In the genomic region with DNA sequence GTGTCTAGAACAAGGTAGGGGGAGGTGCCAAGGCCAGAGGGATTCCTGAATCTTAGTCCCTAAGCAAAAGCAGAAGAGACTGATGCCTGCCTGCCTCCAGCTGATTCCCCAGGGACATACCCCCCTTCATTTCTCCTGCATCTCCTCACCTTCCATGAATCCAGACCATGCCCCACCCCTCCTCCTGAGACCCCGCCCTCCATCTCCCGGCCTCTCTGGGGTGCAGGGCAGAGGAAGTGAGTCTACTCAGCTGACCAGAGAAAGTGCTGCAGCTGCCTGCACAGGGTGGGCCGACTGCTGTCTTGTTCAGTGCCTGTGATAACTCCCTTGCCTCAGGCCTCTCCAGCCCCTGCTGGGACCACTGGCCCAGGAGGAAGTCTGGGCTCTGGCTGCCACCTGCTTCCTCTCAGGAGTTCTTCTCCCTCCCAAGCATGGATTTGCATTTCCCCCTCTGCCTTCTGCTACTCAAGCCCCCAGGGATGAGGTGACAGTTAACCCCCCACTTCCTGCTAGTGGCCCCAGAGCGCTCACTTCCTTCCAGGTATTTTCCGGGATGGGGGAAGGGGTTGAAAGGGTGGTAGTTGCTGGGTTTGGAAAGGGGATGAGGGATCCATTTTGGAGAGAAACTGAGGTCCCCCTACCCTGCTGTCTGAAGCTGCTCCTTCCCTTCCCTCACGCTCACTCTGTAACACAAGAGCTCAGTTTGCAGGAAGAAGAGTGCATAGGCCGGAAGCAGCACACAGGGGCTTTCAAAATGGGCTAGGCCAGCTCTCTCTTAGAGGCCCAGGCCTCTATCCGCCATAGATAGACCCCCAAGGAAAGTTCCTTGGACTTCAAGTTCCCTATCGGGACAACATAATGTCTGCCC, we compare ENCODE assay signal across 8 cellular contexts. TPM values are rescaled to one million over a fixed set of nuclear protein-coding genes. Genes with fewer than 3 reads are reported as not detected.
DNase-seq lines count a peak whose midpoint lies in the region; ATAC-seq, FAIRE-seq and TF ChIP-seq lines count a peak whose summit lies in the region.

No MANE protein-coding gene starts in this region.

- H3K27me3 ChIP-seq in SU-DHL-6 (ENCODE audit: low read length) (no peaks in the 10 kb centered on the region), colonic mucosa (no peaks in the 10 kb centered on the region), thoracic aorta (replicated peaks; ENCODE audit: insufficient read depth) (no peaks in the 10 kb centered on the region)

- H3K9me2 ChIP-seq in SU-DHL-6 (replicated peaks; ENCODE audit: insufficient read depth, low read length), result no peaks in the 10 kb centered on the region

- H3K4me1 ChIP-seq in colonic mucosa (no peaks in the 10 kb centered on the region), mesodermal cell (ENCODE audit: control insufficient read depth, insufficient read depth, low read length, poor library complexity, severe bottlenecking) (peaks cover 55% of the 10 kb centered on the region), thoracic aorta (ENCODE audit: control insufficient read depth in 1 of 2, low read depth in 2 of 2) (peaks cover 7 to 19% of the 10 kb centered on the region in 2 donors)

- POLR2A ChIA-PET in HEK293T (lab: Yijun Ruan, JAX), result interaction anchor here (2.3 to 4.1 kb wide), 2 partner anchors 13 kb away, joined by 22 to 25 read pairs; a partner anchor contains a TSS

- ATAC-seq in HG03280 (IDR thresholded peaks at IDR 0.05; ENCODE audit: unreplicated experiment), result peak; percentile 31
- ATAC-seq in thoracic aorta (ENCODE audit: insufficient number of reproducible peaks, low FRiP score, low read depth), result no peak
- ATAC-seq in GM19324 (IDR thresholded peaks at IDR 0.05; ENCODE audit: low FRiP score, unreplicated experiment), result no peak

- H3K36me3 ChIP-seq in SU-DHL-6 (ENCODE audit: low read length), result no peaks in the 10 kb centered on the region
- H3K36me3 ChIP-seq in colonic mucosa, result no peaks in the 10 kb centered on the region
- H3K36me3 ChIP-seq in mesodermal cell (ENCODE audit: control insufficient read depth, insufficient read depth, low read length), result peaks cover 8% of the 10 kb centered on the region
- H3K36me3 ChIP-seq in thoracic aorta, result no peaks in the 10 kb centered on the region

- peaks cover 40% of the 10 kb centered on the region for H3K79me2 ChIP-seq in SU-DHL-6 (ENCODE audit: insufficient read depth, low read length)

- H3F3A ChIP-seq in SU-DHL-6 (ENCODE audit: insufficient read depth), result peaks cover 87% of the 10 kb centered on the region

- H4K20me1 ChIP-seq in SU-DHL-6 (ENCODE audit: low read depth, low read length), result no peaks in the 10 kb centered on the region

- H3K9me3 ChIP-seq in SU-DHL-6 (ENCODE audit: insufficient read depth, low read length), result no peaks in the 10 kb centered on the region
- H3K9me3 ChIP-seq in colonic mucosa, result no peaks in the 10 kb centered on the region
- no peaks in the 10 kb centered on the region for H3K9me3 ChIP-seq in mesodermal cell (ENCODE audit: control insufficient read depth, low read length)
- H3K9me3 ChIP-seq in thoracic aorta, result no peaks in the 10 kb centered on the region

- TF ChIP-seq POLR2A in GM12891 (IDR thresholded peaks at IDR 0.05; ENCODE audit: low read depth, low read length), result peak; percentile 97

- H3K4me2 ChIP-seq in SU-DHL-6 (ENCODE audit: low read depth, low read length, poor library complexity, severe bottlenecking), result peak overlapping the region; percentile 99

- DNase-seq in GM12891 (ENCODE audit: insufficient read length, low spot score), result no peak
- peak; percentile 67 for DNase-seq in colonic mucosa
- DNase-seq in thoracic aorta (ENCODE audit: low spot score), result no peak
- no peak for DNase-seq in HEK293T (ENCODE audit: extremely low spot score)

- CTCF ChIA-PET in HEK293T (lab: Yijun Ruan, JAX), result interaction anchor here (1.0 kb wide), 1 partner anchor 22 kb away, joined by 3 read pairs; no protein-coding TSS in a partner anchor

- peak overlapping the region; percentile 41 for H3K4me3 ChIP-seq in SU-DHL-6 (ENCODE audit: insufficient read depth, low read length, poor library complexity, severe bottlenecking)
- peak overlapping the region; percentile 17 for H3K4me3 ChIP-seq in colonic mucosa
- H3K4me3 ChIP-seq in mesodermal cell (ENCODE audit: extremely low read depth, insufficient read depth, low read length, poor library complexity, severe bottlenecking), result peak overlapping the region; percentile 8
- peak overlapping the region; percentile 9 for H3K4me3 ChIP-seq in thoracic aorta

- 51 to 56% methylated on average over 4 to 6 of the region's 9 CpGs for WGBS in mesodermal cell (ENCODE audit: insufficient coverage in 2 of 2), 2 experiments

- peak overlapping the region; percentile 100 for H3K9ac ChIP-seq in SU-DHL-6 (ENCODE audit: low read length)
- peak overlapping the region; percentile 32 to 46 for H3K9ac ChIP-seq in colonic mucosa (ENCODE audit: low read depth in 2 of 2, low read length in 2 of 2)

- intact Hi-C loops in colonic mucosa (cut with DNase I), result no loop called here

- H3K27ac ChIP-seq in SU-DHL-6 (ENCODE audit: low read depth, low read length), result peak overlapping the region; percentile 97
- H3K27ac ChIP-seq in colonic mucosa, result peak overlapping the region; percentile 88
- peak overlapping the region; percentile 85 for H3K27ac ChIP-seq in mesodermal cell (ENCODE audit: low read depth, low read length, severe bottlenecking)
- H3K27ac ChIP-seq in thoracic aorta, result peak overlapping the region in 1 of 2 donors; percentile 50

- peak; percentile 65 for FAIRE-seq in GM12891 (lab: Jason Lieb, UNC)

- H2AFZ ChIP-seq in SU-DHL-6 (ENCODE audit: low read depth, low read length, severe bottlenecking), result no peak overlapping the region

- TF ChIP-seq CTCF in SU-DHL-6 (IDR thresholded peaks at IDR 0.05; ENCODE audit: insufficient read depth, low read length, poor library complexity, severe bottlenecking), result no peak
- no peak for TF ChIP-seq CTCF in colonic mucosa (IDR thresholded peaks at IDR 0.05)
- no peak for TF ChIP-seq CTCF in thoracic aorta (IDR thresholded peaks at IDR 0.05)

TF ChIP-seq in GM12891, 5 proteins besides CTCF, POLR2A, EP300 and RAD21:
- TF ChIP-seq PAX5 (IDR thresholded peaks at IDR 0.05; ENCODE audit: insufficient read depth, low read length, severe bottlenecking), result no peak
- TF ChIP-seq TAF1 (IDR thresholded peaks at IDR 0.05; ENCODE audit: low read depth, low read length), result peak; percentile 96
- peak; percentile 85 for TF ChIP-seq SPI1 (IDR thresholded peaks at IDR 0.05; ENCODE audit: low read depth, low read length)
- TF ChIP-seq POU2F2 (IDR thresholded peaks at IDR 0.05; ENCODE audit: low read depth, low read length), result peak; percentile 83
- TF ChIP-seq POLR2AphosphoS5 (IDR thresholded peaks at IDR 0.05; ENCODE audit: low read depth, low read length), result peak; percentile 98

TF ChIP-seq in HEK293T, 16 proteins besides CTCF, POLR2A, EP300 and RAD21:
- TF ChIP-seq SUZ12 (IDR thresholded peaks at IDR 0.05) (no peak), FOXM1 (IDR thresholded peaks at IDR 0.05; ENCODE audit: borderline replicate concordance) (no peak), TARDBP (IDR thresholded peaks at IDR 0.05) (no peak), SP1 (IDR thresholded peaks at IDR 0.05) (no peak), BHLHE40 (IDR thresholded peaks at IDR 0.05; ENCODE audit: borderline replicate concordance) (no peak), LEF1 (IDR thresholded peaks at IDR 0.05; ENCODE audit: borderline replicate concordance) (no peak), FOXK2 (IDR thresholded peaks at IDR 0.05) (no peak), ARNT (IDR thresholded peaks at IDR 0.05) (no peak), CTBP1 (IDR thresholded peaks at IDR 0.05; ENCODE audit: borderline replicate concordance) (no peak), ELF4 (IDR thresholded peaks at IDR 0.05) (no peak), HDGF (IDR thresholded peaks at IDR 0.05; ENCODE audit: borderline replicate concordance) (no peak), ZNF384 (IDR thresholded peaks at IDR 0.05) (no peak)
- TF ChIP-seq, protein P1, sequence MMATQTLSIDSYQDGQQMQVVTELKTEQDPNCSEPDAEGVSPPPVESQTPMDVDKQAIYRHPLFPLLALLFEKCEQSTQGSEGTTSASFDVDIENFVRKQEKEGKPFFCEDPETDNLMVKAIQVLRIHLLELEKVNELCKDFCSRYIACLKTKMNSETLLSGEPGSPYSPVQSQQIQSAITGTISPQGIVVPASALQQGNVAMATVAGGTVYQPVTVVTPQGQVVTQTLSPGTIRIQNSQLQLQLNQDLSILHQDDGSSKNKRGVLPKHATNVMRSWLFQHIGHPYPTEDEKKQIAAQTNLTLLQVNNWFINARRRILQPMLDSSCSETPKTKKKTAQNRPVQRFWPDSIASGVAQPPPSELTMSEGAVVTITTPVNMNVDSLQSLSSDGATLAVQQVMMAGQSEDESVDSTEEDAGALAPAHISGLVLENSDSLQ (IDR thresholded peaks at IDR 0.05), result no peak

RNA-seq across cellular contexts. Expression of a gene that starts 10.5 kb away (rescaled TPM):
- polyA plus RNA-seq in GM12891 (2012; ENCODE audit: low read depth, missing spikeins), result 11.0 TPM
- 1 to 10 TPM; 3.7 to 5.4 TPM for total RNA-seq in colonic mucosa
- 13.3 TPM for polyA plus RNA-seq in mesodermal cell (2013, experiment 1 of 2)
- 9.2 TPM for polyA plus RNA-seq in mesodermal cell (2013, experiment 2 of 2)
- 10 to 100 TPM; 22.6 to 26.3 TPM for total RNA-seq in thoracic aorta

RNA-seq across cellular contexts. Expression of a gene that starts 12.9 kb away (rescaled TPM):
- polyA plus RNA-seq in GM12891 (2012; ENCODE audit: low read depth, missing spikeins), result 122 TPM
- 10 to 100 TPM; 68.7 to 75.3 TPM for total RNA-seq in colonic mucosa
- 107 TPM for polyA plus RNA-seq in mesodermal cell (2013, experiment 1 of 2)
- 91.4 TPM for polyA plus RNA-seq in mesodermal cell (2013, experiment 2 of 2)
- total RNA-seq in thoracic aorta, result 10 to 100 TPM; 30.6 to 37.3 TPM

RNA-seq across cellular contexts. Expression of a gene that starts 58.4 kb away (rescaled TPM):
- polyA plus RNA-seq in GM12891 (2012; ENCODE audit: low read depth, missing spikeins), result 0.15 TPM
- not detected for total RNA-seq in colonic mucosa
- not detected for polyA plus RNA-seq in mesodermal cell (2013, experiment 1 of 2)
- polyA plus RNA-seq in mesodermal cell (2013, experiment 2 of 2), result not detected
- under 1 TPM in 1 of 2 donors, not detected in 1; 0.14 TPM for total RNA-seq in thoracic aorta
